ENCODE assay signal across 8 cellular contexts in genomic region chr11:67420147-67420645, GRCh38. TPM values are rescaled to one million over a fixed set of nuclear protein-coding genes. Genes with fewer than 3 reads are reported as not detected.
DNase-seq lines count a peak whose midpoint lies in the region; ATAC-seq and TF ChIP-seq lines count a peak whose summit lies in the region.

No MANE protein-coding gene starts in this region.

- H3K27ac Mint-ChIP-seq in central memory CD8-positive, alpha-beta T cell (ENCODE audit: low read depth), result peak overlapping the region; percentile 86
- peak overlapping the region; percentile 46 to 99 (median 92) for H3K27ac Mint-ChIP-seq in naive thymus-derived CD4-positive, alpha-beta T cell

- H3K4me1 ChIP-seq in naive thymus-derived CD4-positive, alpha-beta T cell (ENCODE audit: control insufficient read depth in 2 of 2, insufficient read depth in 2 of 2, low read length in 2 of 2), result peaks cover 44 to 49% of the 10 kb centered on the region in 2 donors

- peak overlapping the region; percentile 54 for H3K4me3 ChIP-seq in AG04449 (ENCODE audit: low read depth, low read length)
- peak overlapping the region; percentile 56 for H3K4me3 ChIP-seq in naive thymus-derived CD4-positive, alpha-beta T cell (ENCODE audit: low read length)

- no peaks in the 10 kb centered on the region for H3K9me3 ChIP-seq in KOPT-K1 (ENCODE audit: insufficient read depth, low read length, poor library complexity, severe bottlenecking)
- no peaks in the 10 kb centered on the region for H3K9me3 ChIP-seq in naive thymus-derived CD4-positive, alpha-beta T cell (ENCODE audit: control insufficient read depth in 2 of 3, low read length in 3 of 3)

- CTCF ChIA-PET in AG04449 (lab: Yijun Ruan, JAX), result interaction anchor here (0.5 to 4.2 kb wide), 3 partner anchors 18 to 103 kb away, joined by 3 to 28 read pairs (median 3); partner anchors contain the start of gene PPP1CA
- CTCF ChIA-PET in naive thymus-derived CD4-positive, alpha-beta T cell (lab: Charles Lee), result interaction anchor here (0.7 to 6.0 kb wide), 6 partner anchors 12 to 88 kb away, joined by 3 to 67 read pairs (median 6); partner anchors contain the start of genes CDK2AP2, PPP1CA, PTPRCAP and TBC1D10C

- ATAC-seq in central memory CD8-positive, alpha-beta T cell (replicated peaks; ENCODE audit: extremely low read depth, poor library complexity, severe bottlenecking), result no peak
- no peak for ATAC-seq in naive thymus-derived CD4-positive, alpha-beta T cell
- no peak for ATAC-seq in HG03439 (IDR thresholded peaks at IDR 0.05; ENCODE audit: unreplicated experiment)

- peaks cover under 1% of the 10 kb centered on the region for H3K36me3 Mint-ChIP-seq in central memory CD8-positive, alpha-beta T cell (ENCODE audit: insufficient read depth)
- H3K36me3 Mint-ChIP-seq in naive thymus-derived CD4-positive, alpha-beta T cell, result peaks cover 0 to 4% (median 0%) of the 10 kb centered on the region in 5 donors

- H3K4me3 Mint-ChIP-seq in central memory CD8-positive, alpha-beta T cell, result peak overlapping the region; percentile 80
- peak overlapping the region; percentile 80 to 93 (median 86) for H3K4me3 Mint-ChIP-seq in naive thymus-derived CD4-positive, alpha-beta T cell

- DNase-seq in AG04449 (ENCODE audit: low read depth, low spot score), result no peak
- no peak for DNase-seq in central memory CD8-positive, alpha-beta T cell (ENCODE audit: low spot score in 2 of 2)
- no peak for DNase-seq in naive thymus-derived CD4-positive, alpha-beta T cell
- DNase-seq in NCI-H1436 (lab: John Stamatoyannopoulos, UW), result no peak
- no peak for DNase-seq in HT-29 (ENCODE audit: low spot score)
- no peak for DNase-seq in germinal center (ENCODE audit: low spot score)

- no peaks in the 10 kb centered on the region for H3K9me3 Mint-ChIP-seq in central memory CD8-positive, alpha-beta T cell
- no peaks in the 10 kb centered on the region for H3K9me3 Mint-ChIP-seq in naive thymus-derived CD4-positive, alpha-beta T cell

- no peak for TF ChIP-seq CTCF in AG04449 (IDR thresholded peaks at IDR 0.05; ENCODE audit: insufficient read depth, low read length, missing control alignments)

- H3K4me1 Mint-ChIP-seq in central memory CD8-positive, alpha-beta T cell, result peaks cover 61% of the 10 kb centered on the region
- H3K4me1 Mint-ChIP-seq in naive thymus-derived CD4-positive, alpha-beta T cell, result peaks cover 24 to 61% (median 51%) of the 10 kb centered on the region in 7 donors

- POLR2A ChIA-PET in AG04449 (lab: Yijun Ruan, JAX), result interaction anchor here (0.8 kb wide), 1 partner anchor 19 kb away, joined by 4 read pairs; the partner anchor contains the start of gene PPP1CA
- POLR2A ChIA-PET in naive thymus-derived CD4-positive, alpha-beta T cell (lab: Charles Lee), result interaction anchor here (0.6 to 31.8 kb wide), 14 partner anchors 8 to 162 kb away, joined by 3 to 1530 read pairs (median 13); partner anchors contain the start of genes AIP, CABP4, PITPNM1 and POLD4

- no peaks in the 10 kb centered on the region for H3K27me3 Mint-ChIP-seq in central memory CD8-positive, alpha-beta T cell
- peaks cover 0 to 15% (median 0%) of the 10 kb centered on the region in 5 donors for H3K27me3 Mint-ChIP-seq in naive thymus-derived CD4-positive, alpha-beta T cell

- peak overlapping the region; percentile 91 for H3K27ac ChIP-seq in KOPT-K1 (ENCODE audit: low read depth, low read length, poor library complexity, severe bottlenecking)
- peak overlapping the region; percentile 77 for H3K27ac ChIP-seq in naive thymus-derived CD4-positive, alpha-beta T cell (ENCODE audit: low read depth, low read length)

- H3K36me3 ChIP-seq in KOPT-K1 (ENCODE audit: insufficient read depth, low read length), result no peaks in the 10 kb centered on the region
- H3K36me3 ChIP-seq in naive thymus-derived CD4-positive, alpha-beta T cell (ENCODE audit: control insufficient read depth in 2 of 3, insufficient read depth in 3 of 3, low read length in 3 of 3), result no peaks in the 10 kb centered on the region

- intact Hi-C loops in naive thymus-derived CD4-positive, alpha-beta T cell (cut with micrococcal nuclease), result no loop called here

- H3K27me3 ChIP-seq in naive thymus-derived CD4-positive, alpha-beta T cell (ENCODE audit: control insufficient read depth in 2 of 2, insufficient read depth in 2 of 2, low read length in 2 of 2), result no peaks in the 10 kb centered on the region

RNA-seq across cellular contexts. Expression of gene CARNS1, which starts 4.7 kb away (rescaled TPM):
- 10 to 100 TPM in 2 of 5 experiments, 1 to 10 TPM in 2, under 1 TPM in 1; 0.53 to 14.2 (median 5.1) TPM for total RNA-seq in naive thymus-derived CD4-positive, alpha-beta T cell
- 1 to 10 TPM in 1 of 2 donors, under 1 TPM in 1; 0.97 to 1.4 TPM for polyA plus RNA-seq in naive thymus-derived CD4-positive, alpha-beta T cell
- 0.70 and 0.76 TPM in 2 replicates for total RNA-seq in HT-29 (2014; rRNA removed; shearing (Covaris generic))

RNA-seq across cellular contexts. Expression of gene RPS6KB2, which starts 8.1 kb away (rescaled TPM):
- 10 to 100 TPM; 61.9 to 83.9 (median 77.7) TPM for total RNA-seq in naive thymus-derived CD4-positive, alpha-beta T cell
- polyA plus RNA-seq in naive thymus-derived CD4-positive, alpha-beta T cell, result 10 to 100 TPM; 45.2 to 46.6 TPM
- 125 and 137 TPM in 2 replicates for total RNA-seq in HT-29 (2014; rRNA removed; shearing (Covaris generic))

RNA-seq across cellular contexts. Expression of gene TBC1D10C, which starts 16.3 kb away (rescaled TPM):
- total RNA-seq in naive thymus-derived CD4-positive, alpha-beta T cell, result 100 to 1,000 TPM; 243 to 425 (median 346) TPM
- polyA plus RNA-seq in naive thymus-derived CD4-positive, alpha-beta T cell, result 100 to 1,000 TPM; 225 to 366 TPM
- 0.15 TPM in 1 of 2 replicates, not detected in the other for total RNA-seq in HT-29 (2014; rRNA removed; shearing (Covaris generic))

RNA-seq across cellular contexts. Expression of gene PTPRCAP, which starts 17.3 kb away (rescaled TPM):
- 100 to 1,000 TPM; 134 to 357 (median 194) TPM for total RNA-seq in naive thymus-derived CD4-positive, alpha-beta T cell
- 100 to 1,000 TPM; 498 to 670 TPM for polyA plus RNA-seq in naive thymus-derived CD4-positive, alpha-beta T cell
- total RNA-seq in HT-29 (2014; rRNA removed; shearing (Covaris generic)), result 1.9 and 4.0 TPM in 2 replicates

RNA-seq across cellular contexts. Expression of gene PPP1CA, which starts 18.5 kb away (rescaled TPM):
- 100 to 1,000 TPM in 4 of 5 experiments, 10 to 100 TPM in 1; 83.0 to 339 (median 122) TPM for total RNA-seq in naive thymus-derived CD4-positive, alpha-beta T cell
- polyA plus RNA-seq in naive thymus-derived CD4-positive, alpha-beta T cell, result 100 to 1,000 TPM; 350 to 363 TPM
- total RNA-seq in HT-29 (2014; rRNA removed; shearing (Covaris generic)), result 610 and 631 TPM in 2 replicates

Comparison
In these comparisons a context has a peak if more than half of its experiments do, and no peak if none do; other contexts are left out.
1. RNA of gene TBC1D10C, which starts 16.3 kb away (total RNA-seq): 243 to 425 TPM in naive thymus-derived CD4-positive, alpha-beta T cell; 0.15 TPM in HT-29; every median in the first group is over 100 times any median in the second.